ENCODE assay signal across 26 cellular contexts in the genomic region with DNA sequence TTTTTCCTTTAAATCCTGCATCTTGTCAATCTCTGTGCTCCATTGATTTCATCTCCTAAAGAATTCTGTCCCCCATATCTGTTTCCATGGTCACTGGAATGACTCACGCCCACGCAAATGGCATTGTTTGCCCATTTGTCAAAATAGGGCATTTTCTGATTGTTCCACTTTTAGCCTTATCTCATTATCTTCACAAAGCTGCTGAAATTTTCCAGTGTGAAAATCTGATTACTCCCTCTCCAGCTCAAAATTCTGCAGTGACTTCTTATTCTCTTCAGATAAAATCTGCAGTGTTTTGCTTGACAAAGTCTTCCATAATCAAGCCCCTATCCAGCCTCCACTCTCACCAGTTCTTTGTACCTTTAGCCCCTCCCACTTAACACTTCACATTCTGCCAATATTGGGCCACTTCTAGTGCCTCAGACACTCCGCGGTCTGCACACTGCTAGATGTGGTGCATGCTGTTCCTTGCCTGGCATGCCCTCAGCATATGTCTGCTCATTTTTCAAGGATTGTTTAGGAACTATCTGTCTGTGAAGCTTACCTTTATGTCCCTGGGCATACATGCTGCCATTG. TPM values are rescaled to one million over a fixed set of nuclear protein-coding genes. Genes with fewer than 3 reads are reported as not detected.
DNase-seq lines count a peak whose midpoint lies in the region; ATAC-seq, FAIRE-seq and TF ChIP-seq lines count a peak whose summit lies in the region.
"Had no signal": no experiment of that assay in that cellular context is flagged by ENCODE, and none has a peak within 500 bp of the region (broad histone marks: within the 10 kb centered on the region; RNA-seq: fewer than 3 reads in every experiment).

No MANE protein-coding gene starts in this region.

- TF ChIP-seq RAD21 in K562 (CRISPR knock-in tag; conservative IDR thresholded peaks at IDR 0.05 in 1 of 2, IDR thresholded peaks at IDR 0.05 in 1 of 2) = no peak

- no peaks in the 10 kb centered on the region for H3K9me1 ChIP-seq in K562 (ENCODE audit: control insufficient read depth, insufficient read depth, low read length)

- H3K79me2 ChIP-seq in K562 (ENCODE audit: control insufficient read depth, insufficient read depth, low read length) = no peaks in the 10 kb centered on the region

- no peaks in the 10 kb centered on the region for H3K4me1 ChIP-seq in K562 (replicated peaks in 1 of 2; ENCODE audit: control insufficient read depth in 2 of 2, insufficient read depth in 2 of 2, low read length in 2 of 2)
- H3K4me1 ChIP-seq: Caco-2 had no signal

- in situ Hi-C loops in K562 (cut with MboI) = no loop called here

- no peak for TF ChIP-seq CTCF in K562 (IDR thresholded peaks at IDR 0.05 in 2 of 3, conservative IDR thresholded peaks at IDR 0.05 in 1 of 3; ENCODE audit: insufficient read depth in 2 of 3, low read depth in 1 of 3, low read length in 3 of 3)

- H2AFZ ChIP-seq in K562 (ENCODE audit: low read depth, low read length) = no peak overlapping the region

- DNase-seq in NCI-H82 (lab: John Stamatoyannopoulos, UW) (peak; percentile 3), NCI-H82 treated with DMSO at 0.1 percent for 48 hours (lab: John Stamatoyannopoulos, UW; ENCODE audit: unreplicated experiment) (no peak), K562 (ENCODE audit: extremely low read depth in 1 of 4, low spot score in 3 of 4) (no peak), myocyte (ENCODE audit: low read depth) (peak; percentile 1), NCI-H1105 (lab: John Stamatoyannopoulos, UW) (no peak), NAMALWA (ENCODE audit: low spot score) (no peak)
- no peak for DNase-seq in central memory CD4-positive, alpha-beta T cell
- no peak for DNase-seq in activated T-cell treated with anti-CD3 and anti-CD28 coated beads, Interleukin-2, amount 50 U/mL, for 1 hour
- DNase-seq: Caco-2; CD8-positive, alpha-beta T cell; DMS79 treated with DMSO at 0.1 percent for 48 hours; GF-D8; Karpas-422; NCI-H1092 treated with DMSO at 0.1 percent for 48 hours; NCI-H1436 treated with DMSO at 0.1 percent for 48 hours; NCI-H187 treated with DMSO at 0.1 percent for 48 hours; NCI-H446 treated with DMSO at 0.1 percent for 48 hours; NCI-H526 treated with DMSO at 0.1 percent for 48 hours; SIG-M5; SK-N-SH; SW 1271 had no signal

- H3K9me3 ChIP-seq in K562 (replicated peaks; ENCODE audit: control insufficient read depth, insufficient read depth, low read depth, low read length) = no peaks in the 10 kb centered on the region
- H3K9me3 ChIP-seq: Caco-2, SK-N-SH had no signal

- CTCF ChIA-PET in K562 (lab: Yijun Ruan, JAX; ENCODE audit: low intra/inter-chr PET ratio) = no interaction called here

- TF ChIP-seq EP300 in K562 (IDR thresholded peaks at IDR 0.05; ENCODE audit: low read length) = no peak

- BruUV-seq in K562 (replicated peaks; lab: Mats Ljungman, UMichigan) = no TSS peak

- no peaks in the 10 kb centered on the region for H4K20me1 ChIP-seq in K562 (replicated peaks; ENCODE audit: control insufficient read depth, insufficient read depth, low read length)

- FAIRE-seq in K562 (lab: Jason Lieb, UNC) = no peak
- FAIRE-seq: A204.1, GM12892, H54, RCC 7860 had no signal

- TF ChIP-seq POLR2A in K562 (conservative IDR thresholded peaks at IDR 0.05) = no peak

- H3K27ac ChIP-seq in K562 (ENCODE audit: extremely low read depth, low read depth, low read length) = no peak overlapping the region
- H3K27ac ChIP-seq: C4-2B had no signal

- intact Hi-C loops in K562 (cut with micrococcal nuclease) = no loop called here

- no peak overlapping the region for H3K4me2 ChIP-seq in K562 (ENCODE audit: insufficient read depth, low read length)
- H3K4me2 ChIP-seq: SK-N-SH had no signal

- no peaks in the 10 kb centered on the region for H3K36me3 ChIP-seq in K562 (ENCODE audit: control insufficient read depth, insufficient read depth, low read length)

- H3K27me3 ChIP-seq in K562 (ENCODE audit: control insufficient read depth in 2 of 2, insufficient read depth in 2 of 2, low read length in 2 of 2) = no peaks in the 10 kb centered on the region

- ATAC-seq in K562 = no peak
- ATAC-seq: CD8-positive, alpha-beta T cell had no signal

- POLR2A ChIA-PET in K562 (lab: Yijun Ruan, JAX) = no interaction called here

- no peak overlapping the region for H3K4me3 ChIP-seq in K562

- H3K9ac ChIP-seq in K562 (ENCODE audit: insufficient read depth in 1 of 2, low read depth in 2 of 2, low read length in 2 of 2) = no peak overlapping the region
- H3K9ac ChIP-seq: SK-N-SH had no signal

- 0% methylated on average over 4 of the region's 4 CpGs for WGBS in K562 (ENCODE audit: insufficient coverage, low coverage, missing lambda C conversion rate)

TF ChIP-seq in K562, 482 proteins besides CTCF, POLR2A, EP300 and RAD21:
- TF ChIP-seq MEF2A (IDR thresholded peaks at IDR 0.05; ENCODE audit: control insufficient read depth, low read depth, low read length) (no peak), EGR1 (conservative IDR thresholded peaks at IDR 0.05) (peak; percentile 67; the same call in 1 of the 2 replicates)

RNA-seq across cellular contexts. Expression of a gene that starts 33.9 kb away (rescaled TPM):
- total RNA-seq in K562 (2011; cell fraction: chromatin; rRNA removed; ENCODE audit: low replicate concordance) = not detected in 2 replicates
- not detected in 2 replicates for total RNA-seq in K562 (2011; cell fraction: nucleolus; rRNA removed)
- total RNA-seq in K562 (2011; cell fraction: nucleoplasm; rRNA removed) = not detected in 2 replicates
- 0.05 TPM in 1 of 2 replicates, not detected in the other for total RNA-seq in K562 (2014; rRNA removed)
- not detected in 2 replicates for total RNA-seq in K562 (2014; rRNA removed; fragmentation: Illumina TruSeq; extraction: Trizol)
- total RNA-seq in K562 (2015; rRNA removed; fragmentation: Illumina TruSeq; extraction: Trizol) = 0.11 TPM in 1 of 2 replicates, not detected in the other
- 0.09 TPM in 1 of 2 replicates, not detected in the other for total RNA-seq in K562 (2021)
- not detected in 2 replicates for polyA plus RNA-seq in K562 (2011; rRNA removed)
- 0.01 TPM in 1 of 2 replicates, not detected in the other for polyA plus RNA-seq in K562 (2011; cell fraction: cytosol; rRNA removed)
- polyA plus RNA-seq in K562 (2011; cell fraction: nucleus; rRNA removed) = not detected in 2 replicates
- polyA plus RNA-seq in K562 (2012) = not detected in 2 replicates
- not detected in 2 replicates for polyA plus RNA-seq in K562 (2014; fragmentation: Illumina TruSeq; extraction: Trizol)
- not detected for polyA plus RNA-seq in K562 (2014; fragmentation: Nextera tagmentation; extraction: Ambion mirVana)
- polyA plus RNA-seq in K562 (2014; rRNA removed) = not detected in 2 replicates
- 0.04 TPM in 1 of 2 replicates, not detected in the other for polyA minus RNA-seq in K562 (2011; rRNA and poly(A)+ RNA removed)
- not detected in 2 replicates for polyA minus RNA-seq in K562 (2011; cell fraction: cytosol; rRNA and poly(A)+ RNA removed)
- polyA minus RNA-seq in K562 (2011; cell fraction: nucleus; rRNA and poly(A)+ RNA removed) = not detected in 2 replicates
- total RNA-seq in myocyte = 3.1 and 6.1 TPM in 2 replicates
- 0.83 TPM for polyA plus RNA-seq in myocyte (2012)
- total RNA-seq: CD8-positive, alpha-beta T cell had no signal
- polyA plus RNA-seq: SK-N-SH had no signal

Comparison
In these comparisons a context has a peak if more than half of its experiments do, and no peak if none do; other contexts are left out.
1. DNase-seq: peak in NCI-H82 (single experiment) and myocyte (single experiment); none in NCI-H82 treated with DMSO at 0.1 percent for 48 hours (single experiment), K562 (0 of 4), NCI-H1105 (single experiment), central memory CD4-positive, alpha-beta T cell (single experiment), activated T-cell treated with anti-CD3 and anti-CD28 coated beads, Interleukin-2, amount 50 U/mL, for 1 hour (single experiment) and NAMALWA (single experiment).